27 cellular contexts compared by ENCODE assay signal in genomic region chr15:76572983-76573314, GRCh38.
"Had no signal": no experiment of that assay in that cellular context is flagged by ENCODE, and none has a peak within 500 bp of the region (broad histone marks: within the 10 kb centered on the region; RNA-seq: fewer than 3 reads in every experiment).

No MANE protein-coding gene starts in this region.

- H3K36me3 ChIP-seq: ovary, prostate gland, sigmoid colon, suprapubic skin, transverse colon, upper lobe of left lung, vagina had no signal

- H3K79me2 ChIP-seq: hepatocyte had no signal

- H3K4me1 ChIP-seq: prostate gland had no signal

- ATAC-seq: heart right ventricle; mucosa of descending colon; naive thymus-derived CD4-positive, alpha-beta T cell; right cardiac atrium; stimulated activated effector memory CD8-positive, alpha-beta T cell treated with anti-CD3 and anti-CD28 coated beads, Interleukin-12 subunit alpha, Interleukin-12 subunit beta, amount 100 ng/mL, for 72 hours had no signal

- H3K27ac ChIP-seq: heart right ventricle, hepatocyte, left ventricle myocardium inferior, ovary, prostate gland, sigmoid colon, spleen, suprapubic skin, transverse colon, upper lobe of left lung, vagina had no signal

- DNase-seq: heart right ventricle; islet precursor cell; left ventricle myocardium inferior; mesendoderm; midbrain; mucosa of descending colon; naive thymus-derived CD4-positive, alpha-beta T cell; occipital lobe; ovary; retina; sigmoid colon; small intestine; spleen; stimulated activated CD4-positive, alpha-beta T cell treated with anti-CD3 and anti-CD28 coated beads, Interleukin-4, amount 100 ng/mL, for 24 hours; stimulated activated naive CD4-positive, alpha-beta T cell; transverse colon; upper lobe of left lung had no signal

- H3K9me3 ChIP-seq: mucosa of descending colon, ovary, prostate gland, suprapubic skin, transverse colon, upper lobe of left lung, vagina had no signal

- H3K27me3 ChIP-seq: heart right ventricle, hepatocyte, ovary, sigmoid colon, spleen, suprapubic skin, transverse colon, upper lobe of left lung, vagina had no signal

- H3K27me3 Mint-ChIP-seq: naive thymus-derived CD4-positive, alpha-beta T cell; natural killer cell treated with Interleukin-12 subunit alpha and Interleukin-12 subunit beta and Interleukin-15 and Interleukin-18, amount 100 ng/mL, for 72 hours; stimulated activated naive CD8-positive, alpha-beta T cell treated with anti-CD3 and anti-CD28 coated beads, Interleukin-15, Interleukin-2, amounts not matched to agents 100 ng/mL and 50 ng/mL, for 24 hours had no signal

- H3K9me3 Mint-ChIP-seq: natural killer cell treated with Interleukin-12 subunit alpha and Interleukin-12 subunit beta and Interleukin-15 and Interleukin-18, amount 100 ng/mL, for 72 hours had no signal

- H3K4me3 Mint-ChIP-seq: naive thymus-derived CD4-positive, alpha-beta T cell; natural killer cell treated with Interleukin-12 subunit alpha and Interleukin-12 subunit beta and Interleukin-15 and Interleukin-18, amount 100 ng/mL, for 72 hours; neural crest cell; stimulated activated effector memory CD8-positive, alpha-beta T cell treated with anti-CD3 and anti-CD28 coated beads, Interleukin-12 subunit alpha, Interleukin-12 subunit beta, amount 100 ng/mL, for 72 hours; stimulated activated naive CD8-positive, alpha-beta T cell treated with anti-CD3 and anti-CD28 coated beads, Interleukin-15, Interleukin-2, amounts not matched to agents 100 ng/mL and 50 ng/mL, for 24 hours had no signal

- H3K4me1 Mint-ChIP-seq: neural crest cell had no signal

- H2AFZ ChIP-seq: hepatocyte had no signal

- H3K27ac Mint-ChIP-seq: naive thymus-derived CD4-positive, alpha-beta T cell; natural killer cell treated with Interleukin-12 subunit alpha and Interleukin-12 subunit beta and Interleukin-15 and Interleukin-18, amount 100 ng/mL, for 72 hours; stimulated activated effector memory CD8-positive, alpha-beta T cell treated with anti-CD3 and anti-CD28 coated beads, Interleukin-12 subunit alpha, Interleukin-12 subunit beta, amount 100 ng/mL, for 72 hours; stimulated activated naive CD8-positive, alpha-beta T cell treated with anti-CD3 and anti-CD28 coated beads, Interleukin-15, Interleukin-2, amounts not matched to agents 100 ng/mL and 50 ng/mL, for 24 hours had no signal

- H3K4me3 ChIP-seq: heart right ventricle, hepatocyte, left ventricle myocardium inferior, lung, mucosa of descending colon, ovary, prostate gland, sigmoid colon, spleen, suprapubic skin, transverse colon, upper lobe of left lung, vagina had no signal

- H3K4me2 ChIP-seq: hepatocyte had no signal
